ENCODE assay signal across 21 cellular contexts in the genomic region with DNA sequence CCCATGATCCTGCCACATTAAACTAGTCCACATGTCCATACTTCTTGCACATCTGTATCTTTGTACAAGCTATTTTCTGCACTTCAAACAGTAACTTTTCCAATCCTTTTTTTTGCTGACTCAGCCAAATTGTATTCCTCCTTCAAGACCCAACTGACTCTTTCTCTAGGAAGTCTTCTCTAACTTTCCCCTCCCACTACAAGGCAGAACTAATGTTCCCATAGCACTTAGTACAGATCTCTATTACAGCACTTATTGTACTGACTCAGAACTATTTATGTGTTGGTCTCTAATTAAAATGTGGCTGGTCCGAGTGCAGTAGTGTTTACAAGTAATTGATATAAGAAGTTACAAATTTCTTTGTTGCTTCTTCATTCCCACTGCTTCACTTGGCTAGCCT. TPM values are rescaled to one million over a fixed set of nuclear protein-coding genes. Genes with fewer than 3 reads are reported as not detected.
A peak's percentile ranks its signal among the peaks of the same experiment; 100 is the strongest.
DNase-seq lines count a peak whose midpoint lies in the region; ATAC-seq and TF ChIP-seq lines count a peak whose summit lies in the region.
"Had no signal": no experiment of that assay in that cellular context is flagged by ENCODE, and none has a peak within 500 bp of the region (broad histone marks: within the 10 kb centered on the region; RNA-seq: fewer than 3 reads in every experiment).

No MANE protein-coding gene starts in this region.

- H3K4me2 ChIP-seq in OCI-LY1 (ENCODE audit: low read length) = no peak overlapping the region
- H3K4me2 ChIP-seq: KMS-11 had no signal

- H3K4me1 Mint-ChIP-seq in stimulated activated naive CD8-positive, alpha-beta T cell treated with anti-CD3 and anti-CD28 coated beads, Interleukin-15, Interleukin-2, amounts not matched to agents 100 ng/mL and 50 ng/mL, for 24 hours (ENCODE audit: low read depth) = peaks cover 15% of the 10 kb centered on the region
- H3K4me1 Mint-ChIP-seq in stimulated activated naive CD8-positive, alpha-beta T cell treated with anti-CD3 and anti-CD28 coated beads, Interleukin-15, amount 100 ng/mL, for 72 hours = peaks cover 17% of the 10 kb centered on the region
- H3K4me1 Mint-ChIP-seq in endothelial cell (ENCODE audit: unreplicated experiment) = peaks cover 7% of the 10 kb centered on the region
- peaks cover 12 to 13% of the 10 kb centered on the region in 2 donors for H3K4me1 Mint-ChIP-seq in effector memory CD8-positive, alpha-beta T cell (ENCODE audit: low read depth in 2 of 2)

- peaks cover 27% of the 10 kb centered on the region for H3K36me3 Mint-ChIP-seq in stimulated activated naive CD8-positive, alpha-beta T cell treated with anti-CD3 and anti-CD28 coated beads, Interleukin-15, Interleukin-2, amounts not matched to agents 100 ng/mL and 50 ng/mL, for 24 hours (ENCODE audit: low read depth)
- H3K36me3 Mint-ChIP-seq in endothelial cell (ENCODE audit: low read depth, unreplicated experiment) = peaks cover 19% of the 10 kb centered on the region
- peaks cover 15% of the 10 kb centered on the region for H3K36me3 Mint-ChIP-seq in effector memory CD8-positive, alpha-beta T cell (ENCODE audit: insufficient read depth)

- peak overlapping the region; percentile 30 for H3K27ac ChIP-seq in OCI-LY1 (ENCODE audit: low read depth, low read length, poor library complexity, severe bottlenecking)
- H3K27ac ChIP-seq: BLaER1 treated with 17β-estradiol and CSF1 and Interleukin-3, amounts not matched to agents 10 nM and 100 nM; KMS-11 had no signal

- H3K27me3 Mint-ChIP-seq in stimulated activated naive CD8-positive, alpha-beta T cell treated with anti-CD3 and anti-CD28 coated beads, Interleukin-15, Interleukin-2, amounts not matched to agents 100 ng/mL and 50 ng/mL, for 24 hours = no peaks in the 10 kb centered on the region
- H3K27me3 Mint-ChIP-seq in stimulated activated naive CD8-positive, alpha-beta T cell treated with anti-CD3 and anti-CD28 coated beads, Interleukin-15, amount 100 ng/mL, for 72 hours = no peaks in the 10 kb centered on the region
- no peaks in the 10 kb centered on the region for H3K27me3 Mint-ChIP-seq in endothelial cell (ENCODE audit: unreplicated experiment)
- no peaks in the 10 kb centered on the region for H3K27me3 Mint-ChIP-seq in effector memory CD8-positive, alpha-beta T cell
- H3K27me3 Mint-ChIP-seq: CD8-positive, alpha-beta memory T cell; T-cell had no signal

- no peak for ATAC-seq in stimulated activated naive CD8-positive, alpha-beta T cell treated with anti-CD3 and anti-CD28 coated beads, Interleukin-15, amount 100 ng/mL, for 72 hours
- no peak for ATAC-seq in effector memory CD8-positive, alpha-beta T cell (replicated peaks)
- no peak for ATAC-seq in GM21737 (IDR thresholded peaks at IDR 0.05; ENCODE audit: unreplicated experiment)
- ATAC-seq: Panc1, T-cell had no signal

- H2AFZ ChIP-seq in OCI-LY1 (ENCODE audit: low read length) = no peak overlapping the region

- no peak for DNase-seq in stimulated activated naive CD8-positive, alpha-beta T cell treated with anti-CD3 and anti-CD28 coated beads, Interleukin-15, amount 100 ng/mL, for 72 hours
- no peak for DNase-seq in endothelial cell (ENCODE audit: low spot score)
- no peak for DNase-seq in effector memory CD8-positive, alpha-beta T cell
- no peak for DNase-seq in retina
- DNase-seq: Calu3; CD8-positive, alpha-beta memory T cell; DMS153; NCI-H1105 treated with DMSO at 0.1 percent for 48 hours; NCI-H2029 treated with DMSO at 0.1 percent for 48 hours; NCI-H345; NCI-H524; NCI-H774; NK-92 treated with Interleukin-12 subunit alpha and Interleukin-12 subunit beta, amount 100 ng/mL, for 24 hours; SIG-M5; T-cell had no signal

- H3K9me3 ChIP-seq in OCI-LY1 (ENCODE audit: low read length) = no peaks in the 10 kb centered on the region
- H3K9me3 ChIP-seq: BLaER1 treated with 17β-estradiol and CSF1 and Interleukin-3, amounts not matched to agents 10 nM and 100 nM had no signal

- H3K9ac ChIP-seq in OCI-LY1 (ENCODE audit: low read length) = no peak overlapping the region
- H3K9ac ChIP-seq: BLaER1 treated with 17β-estradiol and CSF1 and Interleukin-3, amounts not matched to agents 10 nM and 100 nM; KMS-11 had no signal

- peaks cover 62% of the 10 kb centered on the region for H3K79me2 ChIP-seq in OCI-LY1 (ENCODE audit: insufficient read depth, low read length)

- H3K9me2 ChIP-seq in OCI-LY1 (ENCODE audit: low read depth, low read length) = no peaks in the 10 kb centered on the region

- peaks cover 17% of the 10 kb centered on the region; the same call in 1 of the 2 replicates for H3K36me3 ChIP-seq in OCI-LY1 (ENCODE audit: insufficient read depth, low read length)

- no peak overlapping the region for H3K4me3 Mint-ChIP-seq in stimulated activated naive CD8-positive, alpha-beta T cell treated with anti-CD3 and anti-CD28 coated beads, Interleukin-15, Interleukin-2, amounts not matched to agents 100 ng/mL and 50 ng/mL, for 24 hours
- no peak overlapping the region for H3K4me3 Mint-ChIP-seq in stimulated activated naive CD8-positive, alpha-beta T cell treated with anti-CD3 and anti-CD28 coated beads, Interleukin-15, amount 100 ng/mL, for 72 hours
- peak overlapping the region; percentile 1 for H3K4me3 Mint-ChIP-seq in endothelial cell (ENCODE audit: unreplicated experiment)
- H3K4me3 Mint-ChIP-seq in effector memory CD8-positive, alpha-beta T cell = no peak overlapping the region
- H3K4me3 Mint-ChIP-seq: CD8-positive, alpha-beta memory T cell; T-cell had no signal

- H3F3A ChIP-seq in OCI-LY1 (ENCODE audit: insufficient read depth, low read length) = no peaks in the 10 kb centered on the region

- no peak overlapping the region for H3K4me3 ChIP-seq in OCI-LY1 (ENCODE audit: low read depth, low read length, poor library complexity, severe bottlenecking)
- H3K4me3 ChIP-seq: BLaER1 treated with 17β-estradiol and CSF1 and Interleukin-3, amounts not matched to agents 10 nM and 100 nM had no signal

- H3K27me3 ChIP-seq in OCI-LY1 (ENCODE audit: insufficient read depth, low read length) = no peaks in the 10 kb centered on the region
- H3K27me3 ChIP-seq: BLaER1 treated with 17β-estradiol and CSF1 and Interleukin-3, amounts not matched to agents 10 nM and 100 nM had no signal

- H3K9me3 Mint-ChIP-seq in stimulated activated naive CD8-positive, alpha-beta T cell treated with anti-CD3 and anti-CD28 coated beads, Interleukin-15, Interleukin-2, amounts not matched to agents 100 ng/mL and 50 ng/mL, for 24 hours = no peaks in the 10 kb centered on the region
- no peaks in the 10 kb centered on the region for H3K9me3 Mint-ChIP-seq in stimulated activated naive CD8-positive, alpha-beta T cell treated with anti-CD3 and anti-CD28 coated beads, Interleukin-15, amount 100 ng/mL, for 72 hours
- H3K9me3 Mint-ChIP-seq in endothelial cell (ENCODE audit: unreplicated experiment) = no peaks in the 10 kb centered on the region
- no peaks in the 10 kb centered on the region for H3K9me3 Mint-ChIP-seq in effector memory CD8-positive, alpha-beta T cell
- H3K9me3 Mint-ChIP-seq: CD8-positive, alpha-beta memory T cell; T-cell had no signal

- TF ChIP-seq CTCF in OCI-LY1 (IDR thresholded peaks at IDR 0.05; ENCODE audit: low read length) (no peak), endothelial cell (IDR thresholded peaks at IDR 0.05; ENCODE audit: unreplicated experiment) (no peak)

- H4K20me1 ChIP-seq in OCI-LY1 (ENCODE audit: insufficient read depth, low read length) = no peaks in the 10 kb centered on the region

- H3K27ac Mint-ChIP-seq in stimulated activated naive CD8-positive, alpha-beta T cell treated with anti-CD3 and anti-CD28 coated beads, Interleukin-15, Interleukin-2, amounts not matched to agents 100 ng/mL and 50 ng/mL, for 24 hours = peak overlapping the region; percentile 24
- H3K27ac Mint-ChIP-seq in stimulated activated naive CD8-positive, alpha-beta T cell treated with anti-CD3 and anti-CD28 coated beads, Interleukin-15, amount 100 ng/mL, for 72 hours = peak overlapping the region in 1 of 2 donors; percentile 41
- H3K27ac Mint-ChIP-seq in endothelial cell (ENCODE audit: unreplicated experiment) = peak overlapping the region; percentile 26
- H3K27ac Mint-ChIP-seq in effector memory CD8-positive, alpha-beta T cell = peak overlapping the region in 1 of 2 donors; percentile 47
- H3K27ac Mint-ChIP-seq: T-cell had no signal

- peaks cover 11% of the 10 kb centered on the region for H3K4me1 ChIP-seq in OCI-LY1 (ENCODE audit: insufficient read depth, low read length, severe bottlenecking)

RNA-seq across cellular contexts. Expression of gene FAM222B, which starts 8.2 kb away (rescaled TPM):
- 69.9 TPM for total RNA-seq in endothelial cell (ENCODE audit: unreplicated experiment)

RNA-seq across cellular contexts. Expression of gene ERAL1, which starts 20.4 kb away (rescaled TPM):
- total RNA-seq in endothelial cell (ENCODE audit: unreplicated experiment) = 61.1 TPM
